ENCODE assay signal across 8 cellular contexts in genomic region chr9:85940275-85940831, GRCh38. TPM values are rescaled to one million over a fixed set of nuclear protein-coding genes. Genes with fewer than 3 reads are reported as not detected.
A peak's percentile ranks its signal among the peaks of the same experiment; 100 is the strongest.
DNase-seq lines count a peak whose midpoint lies in the region; ATAC-seq and TF ChIP-seq lines count a peak whose summit lies in the region.

No MANE protein-coding gene starts in this region.

- in situ Hi-C loops in astrocyte of the spinal cord (cut with HindIII; ENCODE audit: low sequenced_read_pairs) = no loop called here

- CTCF ChIA-PET in AG04450 (lab: Charles Lee) (interaction anchor here (0.9 to 1.2 kb wide), 2 partner anchors 40 to 299 kb away, joined by 4 to 5 read pairs; no protein-coding TSS in a partner anchor), HEK293 (lab: Yijun Ruan, JAX) (no interaction called here)

- H3K4me3 ChIP-seq in AG04450 (ENCODE audit: low read depth, low read length) (peak overlapping the region; percentile 79), HEK293 (ENCODE audit: low read depth, low read length) (peak overlapping the region; percentile 61), astrocyte of the spinal cord (ENCODE audit: low read depth, low read length) (peak overlapping the region; percentile 78), mesodermal cell (ENCODE audit: extremely low read depth, insufficient read depth, low read length, poor library complexity, severe bottlenecking) (peak overlapping the region; percentile 95)

- H3K36me3 ChIP-seq in HEK293 (ENCODE audit: control insufficient read depth in 2 of 2, insufficient read depth in 1 of 2, low read length in 2 of 2) (peaks cover 10 to 29% of the 10 kb centered on the region in 2 experiments; a peak in 2 of 3 replicates), mesodermal cell (ENCODE audit: control insufficient read depth, insufficient read depth, low read length) (peaks cover 31% of the 10 kb centered on the region)

- no peak for ATAC-seq in GM21526 (IDR thresholded peaks at IDR 0.05; ENCODE audit: low FRiP score, unreplicated experiment)
- no peak for ATAC-seq in GM19351 (IDR thresholded peaks at IDR 0.05; ENCODE audit: unreplicated experiment)
- no peak for ATAC-seq in GM19328 (IDR thresholded peaks at IDR 0.05; ENCODE audit: unreplicated experiment)

- POLR2A ChIA-PET in AG04450 (lab: Yijun Ruan, JAX) = no interaction called here
- POLR2A ChIA-PET in HEK293 (lab: Yijun Ruan, JAX) = interaction anchor here (0.6 to 1.6 kb wide), 5 partner anchors 9 to 197 kb away, joined by 3 to 4 read pairs (median 4); no protein-coding TSS in a partner anchor

- TF ChIP-seq CTCF in AG04450 (IDR thresholded peaks at IDR 0.05; ENCODE audit: low read depth, low read length) (no peak), HEK293 (tag by site-specific recombination; IDR thresholded peaks at IDR 0.05) (no peak), astrocyte of the spinal cord (IDR thresholded peaks at IDR 0.05; ENCODE audit: low read depth, low read length) (no peak)

- WGBS in mesodermal cell (ENCODE audit: insufficient coverage in 2 of 2), 2 experiments = 2 to 3% methylated on average over 5 to 6 of the region's 13 CpGs

- H3K27ac ChIP-seq in AG04450 (ENCODE audit: low read depth, low read length) = peak overlapping the region; percentile 89
- no peak overlapping the region for H3K27ac ChIP-seq in HEK293 (ENCODE audit: extremely low read depth, low read depth, low read length)
- H3K27ac ChIP-seq in mesodermal cell (ENCODE audit: low read depth, low read length, severe bottlenecking) = peak overlapping the region; percentile 72

- H3K4me1 ChIP-seq in HEK293 (ENCODE audit: control insufficient read depth, insufficient read depth, low read length) (peaks cover 3% of the 10 kb centered on the region; the same call in 1 of the 2 replicates), mesodermal cell (ENCODE audit: control insufficient read depth, insufficient read depth, low read length, poor library complexity, severe bottlenecking) (peaks cover 5% of the 10 kb centered on the region)

- no peaks in the 10 kb centered on the region for H3K27me3 ChIP-seq in AG04450 (ENCODE audit: control insufficient read depth, insufficient read depth, low read length)

- DNase-seq in AG04450 (ENCODE audit: low read depth, low spot score) (no peak), astrocyte of the spinal cord (ENCODE audit: low read depth, low spot score) (no peak), dedifferentiated amniotic fluid mesenchymal stem cell (ENCODE audit: extremely low spot score) (no peak)

- no peaks in the 10 kb centered on the region; the same call in 1 of the 2 replicates for H3K9me3 ChIP-seq in AG04450 (ENCODE audit: control insufficient read depth, insufficient read depth, low read length)
- H3K9me3 ChIP-seq in HEK293 (ENCODE audit: control insufficient read depth, insufficient read depth, low read depth, low read length) = no peaks in the 10 kb centered on the region
- no peaks in the 10 kb centered on the region for H3K9me3 ChIP-seq in mesodermal cell (ENCODE audit: control insufficient read depth, low read length)

TF ChIP-seq in HEK293, 187 proteins besides CTCF, POLR2A, EP300 and RAD21:
- TF ChIP-seq ZNF555 (tag by site-specific recombination; conservative IDR thresholded peaks at IDR 0.05) (no peak), ZNF37A (tag by site-specific recombination; IDR thresholded peaks at IDR 0.05) (no peak), ZNF274 (IDR thresholded peaks at IDR 0.05; ENCODE audit: low read length) (no peak), ZNF274 (tag by site-specific recombination; IDR thresholded peaks at IDR 0.05; ENCODE audit: borderline replicate concordance) (no peak), TRIM28 (IDR thresholded peaks at IDR 0.05; ENCODE audit: borderline replicate concordance, low read length) (peak; percentile 25; the same call in 1 of the 2 replicates), ZNF626 (tag by site-specific recombination; IDR thresholded peaks at IDR 0.05) (0 out of 2 replicates have a peak, but pooled peaks have one; percentile 16), ZNF335 (tag by site-specific recombination; conservative IDR thresholded peaks at IDR 0.05) (peak; percentile 72; the same call in 1 of the 2 replicates), ZNF561 (tag by site-specific recombination; IDR thresholded peaks at IDR 0.05; ENCODE audit: borderline replicate concordance) (0 out of 2 replicates have a peak, but pooled peaks have one; percentile 20), ZNF324 (tag by site-specific recombination; IDR thresholded peaks at IDR 0.05) (0 out of 2 replicates have a peak, but pooled peaks have one; percentile 29), SALL2 (tag by site-specific recombination; IDR thresholded peaks at IDR 0.05; ENCODE audit: borderline replicate concordance) (no peak), SCRT1 (tag by site-specific recombination; IDR thresholded peaks at IDR 0.05; ENCODE audit: borderline replicate concordance) (peak; percentile 49; the same call in 1 of the 2 replicates), OSR2 (tag by site-specific recombination; IDR thresholded peaks at IDR 0.05) (peak; percentile 21; the same call in 1 of the 2 replicates), ZXDB (tag by site-specific recombination; IDR thresholded peaks at IDR 0.05) (0 out of 2 replicates have a peak, but pooled peaks have one; percentile 18), ZNF664 (tag by site-specific recombination; IDR thresholded peaks at IDR 0.05) (peak; percentile 18; the same call in 1 of the 2 replicates), SCRT2 (tag by site-specific recombination; IDR thresholded peaks at IDR 0.05) (peak; percentile 92), ZNF362 (tag by site-specific recombination; IDR thresholded peaks at IDR 0.05) (no peak), ZNF211 (tag by site-specific recombination; IDR thresholded peaks at IDR 0.05; ENCODE audit: low read depth) (no peak), PRDM10 (tag by site-specific recombination; IDR thresholded peaks at IDR 0.05) (0 out of 2 replicates have a peak, but pooled peaks have one; percentile 10), ZNF426 (tag by site-specific recombination; IDR thresholded peaks at IDR 0.05) (no peak), ZNF560 (tag by site-specific recombination; IDR thresholded peaks at IDR 0.05; ENCODE audit: borderline replicate concordance) (no peak), ZBTB17 (tag by site-specific recombination; IDR thresholded peaks at IDR 0.05) (peak; percentile 94), ZNF660 (tag by site-specific recombination; IDR thresholded peaks at IDR 0.05) (peak; percentile 52; the same call in 1 of the 2 replicates), ZNF394 (tag by site-specific recombination; IDR thresholded peaks at IDR 0.05; ENCODE audit: borderline replicate concordance) (0 out of 2 replicates have a peak, but pooled peaks have one; percentile 29)

RNA-seq across cellular contexts. Expression of gene NAA35, which starts 0.6 kb away (rescaled TPM):
- polyA plus RNA-seq in AG04450 (2011; rRNA removed) = 19.0 and 25.2 TPM in 2 replicates
- polyA minus RNA-seq in AG04450 (2011; rRNA and poly(A)+ RNA removed) = 11.4 and 18.8 TPM in 2 replicates
- polyA plus RNA-seq in mesodermal cell (2013, experiment 1 of 2) = 25.3 TPM
- 27.2 TPM for polyA plus RNA-seq in mesodermal cell (2013, experiment 2 of 2)
